In genomic region chr5:109688999-109689739, GRCh38 we compare ENCODE assay signal across 8 cellular contexts. TPM values are rescaled to one million over a fixed set of nuclear protein-coding genes. Genes with fewer than 3 reads are reported as not detected.
DNase-seq lines count a peak whose midpoint lies in the region; ATAC-seq, FAIRE-seq and TF ChIP-seq lines count a peak whose summit lies in the region.

No MANE protein-coding gene starts in this region.

- H3K4me1 ChIP-seq in adrenal gland (replicated peaks in 1 of 2), result peaks cover 18 to 28% of the 10 kb centered on the region in 2 donors
- no peaks in the 10 kb centered on the region for H3K4me1 ChIP-seq in prostate gland (replicated peaks)

- H3K4me3 ChIP-seq in adrenal gland (peak overlapping the region; percentile 30 to 97 (median 76)), prostate gland (peak overlapping the region; percentile 79 to 91)

- WGBS in adrenal gland, 4 donors, result 1 to 6% (median 1%) methylated on average over 3 to 68 of the region's 68 CpGs
- WGBS in prostate gland, result 1% methylated on average over 61 of the region's 68 CpGs

- H3K9me3 ChIP-seq in adrenal gland (replicated peaks in 1 of 3) (peaks cover 0 to 7% (median 0%) of the 10 kb centered on the region in 3 donors), prostate gland (no peaks in the 10 kb centered on the region)

- DNase-seq in GM13976 (ENCODE audit: low spot score) (peak; percentile 92), NCI-H1436 (lab: John Stamatoyannopoulos, UW) (peak; percentile 84), T follicular helper cell (ENCODE audit: low read depth) (peak; percentile 68), adrenal gland (peak; percentile 87 to 92 (median 89)), left cardiac atrium (peak; percentile 90), prostate gland (ENCODE audit: low spot score) (peak; percentile 82), urothelium cell line (ENCODE audit: low spot score) (peak; percentile 94)

- H3K36me3 ChIP-seq in adrenal gland (replicated peaks in 1 of 2) (no peaks in the 10 kb centered on the region), prostate gland (no peaks in the 10 kb centered on the region)

- H3K27ac ChIP-seq in adrenal gland, result peak overlapping the region; percentile 61 to 98 (median 94)
- peak overlapping the region; percentile 97 to 98 for H3K27ac ChIP-seq in prostate gland

- peak; percentile 74 for ATAC-seq in HG02763 (IDR thresholded peaks at IDR 0.05; ENCODE audit: unreplicated experiment)
- peak; percentile 94 to 95 for ATAC-seq in left cardiac atrium

- TF ChIP-seq POLR2A in adrenal gland (IDR thresholded peaks at IDR 0.05) (peak; percentile 90 to 95), prostate gland (IDR thresholded peaks at IDR 0.05) (peak; percentile 95)

- FAIRE-seq in urothelium cell line (lab: Jason Lieb, UNC), result no peak

- intact Hi-C loops in adrenal gland (cut with DNase I) (no loop called here), left cardiac atrium (cut with DNase I) (no loop called here), prostate gland (cut with DNase I) (loop anchor here (10.0 kb wide), 1 partner anchor 936 kb away; no protein-coding TSS in a partner anchor)

- in situ Hi-C loops in GM13976 (cut with MboI; ENCODE audit: low sequenced_read_pairs, unreplicated experiment), result loop anchor here (25.0 kb wide), 1 partner anchor 1052 kb away; no protein-coding TSS in a partner anchor

- no peak for TF ChIP-seq CTCF in GM13976 (IDR thresholded peaks at IDR 0.05; ENCODE audit: borderline replicate concordance, control extremely low read depth, extremely low read depth, insufficient read depth, missing control alignments)
- peak in 1 of 6 experiments; percentile 4 for TF ChIP-seq CTCF in adrenal gland (IDR thresholded peaks at IDR 0.05)
- TF ChIP-seq CTCF in prostate gland (IDR thresholded peaks at IDR 0.05), result peak in 3 of 4 experiments; percentile 10 to 24 (median 17)

- H3K27me3 ChIP-seq in adrenal gland (no peaks in the 10 kb centered on the region), prostate gland (replicated peaks; ENCODE audit: insufficient read depth) (no peaks in the 10 kb centered on the region)

RNA-seq across cellular contexts. Expression of gene MAN2A1, which starts 0.6 kb away (rescaled TPM):
- 100 to 1,000 TPM in 2 of 8 donors, 10 to 100 TPM in 6; 56.4 to 122 (median 88.6) TPM for total RNA-seq in adrenal gland
- polyA plus RNA-seq in adrenal gland, result 10 to 100 TPM; 11.7 to 51.0 (median 14.2) TPM
- total RNA-seq in left cardiac atrium, result 10 to 100 TPM; 10.4 to 15.4 TPM
- total RNA-seq in prostate gland, result 10 to 100 TPM; 29.6 to 36.2 TPM

Comparison
In these comparisons a context has a peak if more than half of its experiments do, and no peak if none do; other contexts are left out.
1. Peak in every context shown above with its lines: DNase-seq, ATAC-seq, H3K4me3 ChIP-seq and H3K27ac ChIP-seq.